25 cellular contexts compared by ENCODE assay signal in genomic region chr14:68236525-68236924, GRCh38.
A peak's percentile ranks its signal among the peaks of the same experiment; 100 is the strongest.
DNase-seq lines count a peak whose midpoint lies in the region; ATAC-seq and TF ChIP-seq lines count a peak whose summit lies in the region.
"Had no signal": no experiment of that assay in that cellular context is flagged by ENCODE, and none has a peak within 500 bp of the region (broad histone marks: within the 10 kb centered on the region; RNA-seq: fewer than 3 reads in every experiment).

No MANE protein-coding gene starts in this region.

- no peaks in the 10 kb centered on the region for H3K27me3 ChIP-seq in IMR-90 (ENCODE audit: control insufficient read depth, insufficient read depth, low read length)
- H3K27me3 ChIP-seq in hepatocyte: no peaks in the 10 kb centered on the region
- no peaks in the 10 kb centered on the region for H3K27me3 ChIP-seq in muscle layer of colon (ENCODE audit: control insufficient read depth in 1 of 2, insufficient read depth in 2 of 2, low read length in 2 of 2)
- no peaks in the 10 kb centered on the region for H3K27me3 ChIP-seq in suprapubic skin
- H3K27me3 ChIP-seq in upper lobe of right lung: no peaks in the 10 kb centered on the region
- H3K27me3 ChIP-seq: cardiac muscle cell, dorsolateral prefrontal cortex, SJSA1 had no signal

- dilution Hi-C loops in IMR-90 (cut with HindIII; ENCODE audit: low sequenced_read_pairs, unreplicated experiment): no loop called here

- no CpG with 5 or more reads among the region's 1 CpG for WGBS in IMR-90 (ENCODE audit: extremely low coverage in 2 of 2, insufficient read length in 1 of 2), 2 experiments
- WGBS in hepatocyte (ENCODE audit: low lambda C conversion rate, missing lambda C conversion rate): 50% methylated on average over 1 of the region's 1 CpG
- 33% methylated on average over 1 of the region's 1 CpG for WGBS in suprapubic skin

- H2BK5ac ChIP-seq in IMR-90 (ENCODE audit: low read depth, low read length, poor library complexity, severe bottlenecking): no peak overlapping the region

- TF ChIP-seq CTCF in IMR-90 (conservative IDR thresholded peaks at IDR 0.05; ENCODE audit: low read depth, low read length): no peak
- TF ChIP-seq CTCF in hepatocyte (IDR thresholded peaks at IDR 0.05; ENCODE audit: poor library complexity): no peak
- no peak for TF ChIP-seq CTCF in suprapubic skin (IDR thresholded peaks at IDR 0.05)
- no peak for TF ChIP-seq CTCF in OCI-LY7 (conservative IDR thresholded peaks at IDR 0.05; ENCODE audit: low read length)
- TF ChIP-seq CTCF in upper lobe of right lung (IDR thresholded peaks at IDR 0.05): no peak

- no peak for TF ChIP-seq RAD21 in IMR-90 (IDR thresholded peaks at IDR 0.05; ENCODE audit: low read length)

- H2AK9ac ChIP-seq in IMR-90 (replicated peaks; ENCODE audit: low read depth, low read length, poor library complexity): no peak overlapping the region

- H3K4me3 ChIP-seq in IMR-90 (ENCODE audit: insufficient read depth, low read depth, low read length): no peak overlapping the region
- H3K4me3 ChIP-seq in hepatocyte: no peak overlapping the region
- no peak overlapping the region for H3K4me3 ChIP-seq in muscle layer of colon (ENCODE audit: low read depth in 1 of 2, low read length in 2 of 2)
- H3K4me3 ChIP-seq in suprapubic skin: no peak overlapping the region
- no peak overlapping the region for H3K4me3 ChIP-seq in OCI-LY7 (ENCODE audit: low read depth, low read length, poor library complexity, severe bottlenecking)
- no peak overlapping the region for H3K4me3 ChIP-seq in upper lobe of right lung
- H3K4me3 ChIP-seq: cardiac muscle cell, dorsolateral prefrontal cortex, SJSA1 had no signal

- H3K9ac ChIP-seq in IMR-90 (ENCODE audit: low read depth, low read length) (no peak overlapping the region), muscle layer of colon (ENCODE audit: low read length) (no peak overlapping the region)

- POLR2A ChIA-PET in IMR-90 (lab: Charles Lee; ENCODE audit: unreplicated experiment): no interaction called here
- POLR2A ChIA-PET in OCI-LY7 (lab: Charles Lee): no interaction called here

- H2BK120ac ChIP-seq in IMR-90 (ENCODE audit: low read depth, low read length): peak overlapping the region; percentile 65

- CTCF ChIA-PET in IMR-90 (lab: Yijun Ruan, JAX) (no interaction called here), OCI-LY7 (lab: Charles Lee; ENCODE audit: unreplicated experiment) (no interaction called here)

- H3K4me1 ChIP-seq in IMR-90 (ENCODE audit: control insufficient read depth, insufficient read depth, low read length) (peaks cover 11% of the 10 kb centered on the region), hepatocyte (ENCODE audit: insufficient read depth) (peaks cover 49% of the 10 kb centered on the region), muscle layer of colon (ENCODE audit: insufficient read depth, low read length) (peaks cover 80% of the 10 kb centered on the region), suprapubic skin (peaks cover 50% of the 10 kb centered on the region), OCI-LY7 (ENCODE audit: insufficient read depth, low read length, poor library complexity, severe bottlenecking) (peaks cover 8% of the 10 kb centered on the region), upper lobe of right lung (peaks cover 30% of the 10 kb centered on the region)

- H4K20me1 ChIP-seq in IMR-90 (ENCODE audit: insufficient read depth, low read length) (no peaks in the 10 kb centered on the region), hepatocyte (ENCODE audit: insufficient read depth, poor library complexity, severe bottlenecking) (no peaks in the 10 kb centered on the region), OCI-LY7 (ENCODE audit: insufficient read depth, low read length) (no peaks in the 10 kb centered on the region)

- H3K79me1 ChIP-seq in IMR-90 (ENCODE audit: low read depth in 1 of 2, low read length in 2 of 2): peaks cover 0 to 6% of the 10 kb centered on the region in 2 experiments; a peak in 1 of 4 replicates

- ATAC-seq in IMR-90 (ENCODE audit: low read depth): no peak
- no peak for ATAC-seq in upper lobe of right lung
- ATAC-seq in HG03432 (IDR thresholded peaks at IDR 0.05; ENCODE audit: unreplicated experiment): no peak
- ATAC-seq: WTC11 had no signal

- no TSS peak for BruUV-seq in IMR-90 (replicated peaks; lab: Mats Ljungman, UMichigan)
- no TSS peak for BruUV-seq in OCI-LY7 (replicated peaks; lab: Mats Ljungman, UMichigan)

- H2BK20ac ChIP-seq in IMR-90 (ENCODE audit: low read depth, low read length): peak overlapping the region; percentile 80; the same call in 1 of the 2 replicates

- H3K9me2 ChIP-seq in hepatocyte (replicated peaks; ENCODE audit: insufficient read depth) (no peaks in the 10 kb centered on the region), OCI-LY7 (ENCODE audit: insufficient read depth, low read length) (no peaks in the 10 kb centered on the region)

- peak overlapping the region; percentile 18; the same call in 1 of the 2 replicates for H3K27ac ChIP-seq in IMR-90 (ENCODE audit: insufficient read depth, low read length)
- peak overlapping the region; percentile 4 for H3K27ac ChIP-seq in hepatocyte
- peak overlapping the region; percentile 75 for H3K27ac ChIP-seq in muscle layer of colon (ENCODE audit: low read depth, low read length)
- H3K27ac ChIP-seq in suprapubic skin: peak overlapping the region; percentile 44
- H3K27ac ChIP-seq in OCI-LY7 (ENCODE audit: low read depth, low read length, poor library complexity, severe bottlenecking): no peak overlapping the region
- H3K27ac ChIP-seq in upper lobe of right lung: no peak overlapping the region
- H3K27ac ChIP-seq: cardiac muscle cell, epithelial cell of prostate, SJSA1 had no signal

- TF ChIP-seq POLR2A in IMR-90 (IDR thresholded peaks at IDR 0.05; ENCODE audit: low read depth, low read length) (no peak), suprapubic skin (IDR thresholded peaks at IDR 0.05) (no peak)

- H2AK5ac ChIP-seq in IMR-90 (ENCODE audit: low read depth, low read length): peak overlapping the region; percentile 60; the same call in 1 of the 2 replicates

- peaks cover 12% of the 10 kb centered on the region for H3K9me1 ChIP-seq in IMR-90 (ENCODE audit: insufficient read depth, low read length)

- peak overlapping the region; percentile 69 for H3K4ac ChIP-seq in IMR-90 (ENCODE audit: low read depth, low read length)

- H3K79me2 ChIP-seq in hepatocyte (no peaks in the 10 kb centered on the region), OCI-LY7 (ENCODE audit: insufficient read depth, low read depth, low read length) (no peaks in the 10 kb centered on the region)

- peak overlapping the region; percentile 45; the same call in 1 of the 2 replicates for H4K5ac ChIP-seq in IMR-90 (ENCODE audit: low read depth, low read length)

- peak overlapping the region; percentile 62; the same call in 1 of the 2 replicates for H3K18ac ChIP-seq in IMR-90 (ENCODE audit: low read depth, low read length)

- H3K14ac ChIP-seq in IMR-90 (replicated peaks; ENCODE audit: low read depth, low read length): no peak overlapping the region; the same call in none of the 2 replicates

- no peak overlapping the region for H4K8ac ChIP-seq in IMR-90 (ENCODE audit: low read depth in 2 of 2, low read length in 2 of 2)

- in situ Hi-C loops in IMR-90 (cut with MboI; ENCODE audit: low sequenced_read_pairs): no loop called here

- H3K4me2 ChIP-seq in IMR-90 (ENCODE audit: low read depth, low read length) (no peak overlapping the region), hepatocyte (no peak overlapping the region), OCI-LY7 (ENCODE audit: low read length) (no peak overlapping the region)

- no peak for TF ChIP-seq EP300 in suprapubic skin (IDR thresholded peaks at IDR 0.05)

- H3K56ac ChIP-seq in IMR-90 (ENCODE audit: extremely low read depth, insufficient read depth, low read length): peak overlapping the region; percentile 35; the same call in 1 of the 2 replicates

- H3K36me3 ChIP-seq in IMR-90 (ENCODE audit: control insufficient read depth, insufficient read depth, low read length) (no peaks in the 10 kb centered on the region), hepatocyte (replicated peaks; ENCODE audit: insufficient read depth, low read depth) (no peaks in the 10 kb centered on the region), muscle layer of colon (ENCODE audit: insufficient read depth, low read length) (no peaks in the 10 kb centered on the region), suprapubic skin (no peaks in the 10 kb centered on the region), OCI-LY7 (ENCODE audit: insufficient read depth, low read length) (no peaks in the 10 kb centered on the region), upper lobe of right lung (no peaks in the 10 kb centered on the region)
- H3K36me3 ChIP-seq: cardiac muscle cell, SJSA1 had no signal

- peak overlapping the region; percentile 39 for H4K91ac ChIP-seq in IMR-90 (ENCODE audit: insufficient read depth, low read depth, low read length)

- intact Hi-C loops in IMR-90 (cut with micrococcal nuclease): no loop called here
- intact Hi-C loops in OCI-LY7 (cut with micrococcal nuclease; ENCODE audit: unreplicated experiment): no loop called here
- intact Hi-C loops in upper lobe of right lung (cut with DNase I): no loop called here

- no peak for DNase-seq in IMR-90
- DNase-seq in hepatocyte (ENCODE audit: low spot score): no peak
- no peak for DNase-seq in suprapubic skin (ENCODE audit: low spot score in 2 of 2)
- no peak for DNase-seq in OCI-LY7 (ENCODE audit: low spot score)
- no peak for DNase-seq in upper lobe of right lung
- DNase-seq in NCI-H2171 treated with DMSO at 0.1 percent for 48 hours (lab: John Stamatoyannopoulos, UW): no peak
- DNase-seq: activated CD4-positive, alpha-beta memory T cell treated with anti-CD3 and anti-CD28 coated beads, Interleukin-2, amount 10 ng/mL, durations not matched to agents 7 days and 5 days; activated naive CD4-positive, alpha-beta T cell; amniotic stem cell; dorsolateral prefrontal cortex; foreskin melanocyte; GOT3; Karpas-422; NCI-H1048; NCI-H2029; NCI-H446 treated with DMSO at 0.1 percent for 48 hours; NK-92 treated with Interleukin-12 subunit alpha and Interleukin-12 subunit beta, amount 100 ng/mL, for 24 hours; stimulated activated CD4-positive, alpha-beta T cell treated with anti-CD3 and anti-CD28 coated beads, Interleukin-4, amount 100 ng/mL, for 4 hours; T-helper 2 cell had no signal

- 0 out of 2 replicates have a peak overlapping the region, but pooled peaks have one; percentile 34 for H3K23ac ChIP-seq in IMR-90 (ENCODE audit: low read depth, low read length)

- H3K9me3 ChIP-seq in IMR-90 (ENCODE audit: control insufficient read depth, insufficient read depth, low read length): no peaks in the 10 kb centered on the region
- H3K9me3 ChIP-seq in hepatocyte (ENCODE audit: low read depth): no peaks in the 10 kb centered on the region
- H3K9me3 ChIP-seq in muscle layer of colon (ENCODE audit: low read length): no peaks in the 10 kb centered on the region
- no peaks in the 10 kb centered on the region for H3K9me3 ChIP-seq in suprapubic skin
- H3K9me3 ChIP-seq in OCI-LY7 (ENCODE audit: low read length): no peaks in the 10 kb centered on the region
- no peaks in the 10 kb centered on the region for H3K9me3 ChIP-seq in upper lobe of right lung
- H3K9me3 ChIP-seq: SJSA1 had no signal

- peak overlapping the region; percentile 61; the same call in 2 of the 3 replicates for H2BK15ac ChIP-seq in IMR-90 (ENCODE audit: low read depth, low read length)

- no peak overlapping the region for H2AFZ ChIP-seq in IMR-90 (replicated peaks; ENCODE audit: low read length, poor library complexity)
- H2AFZ ChIP-seq in hepatocyte: no peak overlapping the region
- H2AFZ ChIP-seq in OCI-LY7 (ENCODE audit: low read length): no peak overlapping the region

Comparison
In these comparisons a context has a peak if more than half of its experiments do, and no peak if none do; other contexts are left out.
1. H3K27ac ChIP-seq: peak in IMR-90 (single experiment), hepatocyte (single experiment), muscle layer of colon (single experiment) and suprapubic skin (single experiment); none in OCI-LY7 (single experiment) and upper lobe of right lung (single experiment).